Comparison of ENCODE assay signal across 16 cellular contexts in the genomic region with DNA sequence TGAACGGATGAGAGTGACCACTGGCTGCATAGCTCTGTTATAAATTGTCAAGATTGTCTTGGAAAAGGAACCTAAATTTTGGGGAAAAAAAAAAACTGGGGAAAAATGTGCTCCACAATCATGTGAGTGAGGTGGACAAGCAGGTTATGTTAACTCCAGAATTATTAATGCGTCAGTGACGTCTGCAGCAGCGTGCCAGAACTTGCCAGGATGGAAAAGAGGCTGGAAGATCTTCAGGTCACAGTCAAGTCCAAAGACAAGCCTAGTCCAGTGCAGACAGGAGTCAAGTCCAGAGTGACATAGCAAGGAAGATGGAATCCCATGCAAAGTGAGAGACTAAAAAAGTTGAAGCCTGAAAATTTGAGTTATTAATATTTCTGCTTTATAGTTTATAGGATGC.
"Had no signal": no experiment of that assay in that cellular context is flagged by ENCODE, and none has a peak within 500 bp of the region (broad histone marks: within the 10 kb centered on the region; RNA-seq: fewer than 3 reads in every experiment).

No MANE protein-coding gene starts in this region.

- H3K4me1 Mint-ChIP-seq: central memory CD8-positive, alpha-beta T cell; naive B cell had no signal

- H3K4me3 Mint-ChIP-seq: central memory CD8-positive, alpha-beta T cell; nephron progenitor cell; type B pancreatic cell had no signal

- H3K27ac Mint-ChIP-seq: naive B cell, nephron progenitor cell, type B pancreatic cell had no signal

- H3K4me1 ChIP-seq: heart left ventricle, uterus had no signal

- H3K36me3 Mint-ChIP-seq: naive B cell, type B pancreatic cell had no signal

- H3K27ac ChIP-seq: heart left ventricle, neutrophil, ovary had no signal

- H3K4me3 ChIP-seq: heart left ventricle, ovary, uterus had no signal

- H3K36me3 ChIP-seq: heart left ventricle, neutrophil, ovary, uterus had no signal

- H3K9me3 Mint-ChIP-seq: nephron progenitor cell had no signal

- H3K27me3 ChIP-seq: heart left ventricle, ovary, uterus had no signal

- DNase-seq: effector memory CD4-positive, alpha-beta T cell; heart left ventricle; hippocampal formation; kidney glomerular epithelial cell; naive B cell; nephron progenitor cell; ovary; right cardiac atrium; small intestine; stimulated activated CD4-positive, alpha-beta T cell treated with anti-CD3 and anti-CD28 coated beads, Interleukin-2, amount 100 ng/mL, for 48 hours; stimulated activated naive CD4-positive, alpha-beta T cell treated with Interleukin-2 at 50 U/mL for 16 hours; uterus had no signal

- H3K9me3 ChIP-seq: heart left ventricle, neutrophil, ovary, uterus had no signal

- ATAC-seq: heart left ventricle, left lobe of liver, right cardiac atrium had no signal

- H3K27me3 Mint-ChIP-seq: central memory CD8-positive, alpha-beta T cell had no signal
